ENCODE assay signal across 1 cellular context in genomic region chr10:122435212-122435827, GRCh38.
TF ChIP-seq lines count a peak whose summit lies in the region.

No MANE protein-coding gene starts in this region.

TF ChIP-seq in GM23338, 12 proteins besides CTCF, POLR2A, EP300 and RAD21 (continued from another document):
- TF ChIP-seq CREB1 (CRISPR knock-in tag; IDR thresholded peaks at IDR 0.05; ENCODE audit: low read depth) (no peak), NANOG (IDR thresholded peaks at IDR 0.05; ENCODE audit: borderline replicate concordance) (no peak)
- TF ChIP-seq, protein P1, sequence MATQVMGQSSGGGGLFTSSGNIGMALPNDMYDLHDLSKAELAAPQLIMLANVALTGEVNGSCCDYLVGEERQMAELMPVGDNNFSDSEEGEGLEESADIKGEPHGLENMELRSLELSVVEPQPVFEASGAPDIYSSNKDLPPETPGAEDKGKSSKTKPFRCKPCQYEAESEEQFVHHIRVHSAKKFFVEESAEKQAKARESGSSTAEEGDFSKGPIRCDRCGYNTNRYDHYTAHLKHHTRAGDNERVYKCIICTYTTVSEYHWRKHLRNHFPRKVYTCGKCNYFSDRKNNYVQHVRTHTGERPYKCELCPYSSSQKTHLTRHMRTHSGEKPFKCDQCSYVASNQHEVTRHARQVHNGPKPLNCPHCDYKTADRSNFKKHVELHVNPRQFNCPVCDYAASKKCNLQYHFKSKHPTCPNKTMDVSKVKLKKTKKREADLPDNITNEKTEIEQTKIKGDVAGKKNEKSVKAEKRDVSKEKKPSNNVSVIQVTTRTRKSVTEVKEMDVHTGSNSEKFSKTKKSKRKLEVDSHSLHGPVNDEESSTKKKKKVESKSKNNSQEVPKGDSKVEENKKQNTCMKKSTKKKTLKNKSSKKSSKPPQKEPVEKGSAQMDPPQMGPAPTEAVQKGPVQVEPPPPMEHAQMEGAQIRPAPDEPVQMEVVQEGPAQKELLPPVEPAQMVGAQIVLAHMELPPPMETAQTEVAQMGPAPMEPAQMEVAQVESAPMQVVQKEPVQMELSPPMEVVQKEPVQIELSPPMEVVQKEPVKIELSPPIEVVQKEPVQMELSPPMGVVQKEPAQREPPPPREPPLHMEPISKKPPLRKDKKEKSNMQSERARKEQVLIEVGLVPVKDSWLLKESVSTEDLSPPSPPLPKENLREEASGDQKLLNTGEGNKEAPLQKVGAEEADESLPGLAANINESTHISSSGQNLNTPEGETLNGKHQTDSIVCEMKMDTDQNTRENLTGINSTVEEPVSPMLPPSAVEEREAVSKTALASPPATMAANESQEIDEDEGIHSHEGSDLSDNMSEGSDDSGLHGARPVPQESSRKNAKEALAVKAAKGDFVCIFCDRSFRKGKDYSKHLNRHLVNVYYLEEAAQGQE (IDR thresholded peaks at IDR 0.05; ENCODE audit: unreplicated experiment), result no peak
